17 cellular contexts compared by ENCODE assay signal in genomic region chr1:162144268-162144667, GRCh38.
"Had no signal": no experiment of that assay in that cellular context is flagged by ENCODE, and none has a peak within 500 bp of the region (broad histone marks: within the 10 kb centered on the region; RNA-seq: fewer than 3 reads in every experiment).

No MANE protein-coding gene starts in this region.

- H3K36me3 ChIP-seq: breast epithelium, esophagus muscularis mucosa, gastroesophageal sphincter, heart right ventricle, thyroid gland had no signal

- H3K9me3 ChIP-seq: breast epithelium, esophagus muscularis mucosa, gastroesophageal sphincter, heart right ventricle, thyroid gland had no signal

- H3K27ac Mint-ChIP-seq: activated B cell treated with CpG ODN at 0.5 μM for 24 hours; activated CD4-positive, alpha-beta memory T cell treated with anti-CD3 and anti-CD28 coated beads, Interleukin-2, amount 10 ng/mL, durations not matched to agents 7 days and 5 days; activated CD8-positive, alpha-beta memory T cell treated with anti-CD3 and anti-CD28 coated beads, Interleukin-2, amount 10 ng/mL, durations not matched to agents 7 days and 5 days; memory B cell; naive thymus-derived CD4-positive, alpha-beta T cell; T-helper 2 cell treated with Interferon-gamma antibody and Interleukin-4, amounts not matched to agents 5 μg/mL and 100 μg/mL, for 36 hours had no signal

- H3K27me3 ChIP-seq: breast epithelium, esophagus muscularis mucosa, gastroesophageal sphincter, heart right ventricle, thyroid gland had no signal

- H3K9me3 Mint-ChIP-seq: activated B cell treated with CpG ODN at 0.5 μM for 24 hours; activated CD4-positive, alpha-beta memory T cell treated with anti-CD3 and anti-CD28 coated beads, Interleukin-2, amount 10 ng/mL, durations not matched to agents 7 days and 5 days; memory B cell; T-helper 2 cell treated with Interferon-gamma antibody and Interleukin-4, amounts not matched to agents 5 μg/mL and 100 μg/mL, for 36 hours had no signal

- DNase-seq: activated B cell treated with CpG ODN at 0.5 μM for 24 hours; activated CD4-positive, alpha-beta memory T cell treated with anti-CD3 and anti-CD28 coated beads, Interleukin-2, amount 10 ng/mL, durations not matched to agents 7 days and 5 days; activated CD4-positive, alpha-beta T cell treated with anti-CD3 and anti-CD28 coated beads for 4 hours; activated CD8-positive, alpha-beta memory T cell treated with anti-CD3 and anti-CD28 coated beads, Interleukin-2, amount 10 ng/mL, durations not matched to agents 7 days and 5 days; activated naive CD4-positive, alpha-beta T cell; aorta; heart right ventricle; naive thymus-derived CD4-positive, alpha-beta T cell; stimulated activated CD8-positive, alpha-beta memory T cell treated with anti-CD3 and anti-CD28 coated beads, Interleukin-4, amount 100 ng/mL, for 48 hours; stimulated activated naive CD4-positive, alpha-beta T cell treated with Interleukin-2 at 50 U/mL for 16 hours; thyroid gland had no signal

- H3K4me3 ChIP-seq: breast epithelium, coronary artery, esophagus muscularis mucosa, gastroesophageal sphincter, heart right ventricle, thyroid gland had no signal

- H3K4me1 ChIP-seq: breast epithelium, esophagus muscularis mucosa, gastroesophageal sphincter, thyroid gland had no signal

- H3K27ac ChIP-seq: coronary artery, esophagus muscularis mucosa, gastroesophageal sphincter, heart right ventricle, thyroid gland had no signal

- H3K36me3 Mint-ChIP-seq: activated CD8-positive, alpha-beta memory T cell treated with anti-CD3 and anti-CD28 coated beads, Interleukin-2, amount 10 ng/mL, durations not matched to agents 7 days and 5 days; memory B cell; naive thymus-derived CD4-positive, alpha-beta T cell had no signal

- ATAC-seq: activated CD8-positive, alpha-beta memory T cell treated with anti-CD3 and anti-CD28 coated beads, Interleukin-2, amount 10 ng/mL, durations not matched to agents 7 days and 5 days; gastroesophageal sphincter; heart right ventricle; naive thymus-derived CD4-positive, alpha-beta T cell had no signal
